Comparison of ENCODE assay signal across 8 cellular contexts in the genomic region with DNA sequence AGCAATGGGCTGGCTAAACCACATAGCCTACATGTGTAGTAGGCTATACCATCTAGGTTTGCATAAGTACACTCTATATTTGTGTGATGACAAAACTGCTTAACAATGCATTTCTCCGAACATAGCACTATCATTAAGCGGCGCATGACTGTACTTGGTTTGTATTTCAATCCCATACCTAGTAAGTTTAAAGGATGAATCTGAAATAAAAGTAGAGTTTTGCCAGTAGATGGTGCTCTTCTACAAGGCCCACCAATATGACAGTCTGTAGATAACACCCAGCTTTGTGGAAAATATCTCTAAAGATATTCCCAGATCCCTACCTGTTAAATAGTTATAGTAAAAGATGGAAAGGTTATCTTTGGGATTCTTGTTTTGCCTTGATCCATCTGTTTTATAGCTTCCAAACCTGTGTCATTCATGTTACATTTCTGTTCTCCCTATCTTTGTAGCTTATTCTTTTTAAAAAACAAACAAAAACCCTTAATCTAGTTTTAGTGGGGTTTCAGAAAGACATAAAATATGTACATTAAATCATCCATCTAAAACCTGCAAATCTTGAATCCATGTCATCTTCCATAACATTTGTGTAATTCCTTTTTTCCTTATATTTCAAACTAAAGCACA. TPM values are rescaled to one million over a fixed set of nuclear protein-coding genes. Genes with fewer than 3 reads are reported as not detected.
DNase-seq lines count a peak whose midpoint lies in the region; ATAC-seq, FAIRE-seq and TF ChIP-seq lines count a peak whose summit lies in the region.

No MANE protein-coding gene starts in this region.

- no peak overlapping the region for H3K4me3 ChIP-seq in AG09309 (ENCODE audit: control insufficient read depth, low read depth, low read length)

- no peak for TF ChIP-seq POLR2A in GM12892 (IDR thresholded peaks at IDR 0.05; ENCODE audit: low read depth, low read length)

- DNase-seq in AG09309 (ENCODE audit: low read depth), result peak; percentile 42
- no peak for DNase-seq in GM12892 (ENCODE audit: insufficient read length)
- DNase-seq in NCI-H146 (lab: John Stamatoyannopoulos, UW), result peak; percentile 33
- no peak for DNase-seq in left ventricle myocardium superior
- no peak for DNase-seq in stimulated activated effector memory CD8-positive, alpha-beta T cell treated with anti-CD3 and anti-CD28 coated beads, Interleukin-12 subunit alpha, Interleukin-12 subunit beta, amount 100 ng/mL, for 72 hours (ENCODE audit: low spot score in 2 of 2)
- no peak for DNase-seq in activated naive CD4-positive, alpha-beta T cell treated with anti-CD3 and anti-CD28 coated beads, Interleukin-2, amount 10 ng/mL, durations not matched to agents 7 days and 5 days

- peak; percentile 64 for TF ChIP-seq CTCF in AG09309 (IDR thresholded peaks at IDR 0.05; ENCODE audit: control insufficient read depth, insufficient read depth, low read depth, low read length, missing control alignments)
- peak; percentile 87 for TF ChIP-seq CTCF in VCaP (conservative IDR thresholded peaks at IDR 0.05)

- no peaks in the 10 kb centered on the region for H3K9me3 Mint-ChIP-seq in stimulated activated effector memory CD8-positive, alpha-beta T cell treated with anti-CD3 and anti-CD28 coated beads, Interleukin-12 subunit alpha, Interleukin-12 subunit beta, amount 100 ng/mL, for 72 hours
- no peaks in the 10 kb centered on the region for H3K9me3 Mint-ChIP-seq in activated naive CD4-positive, alpha-beta T cell treated with anti-CD3 and anti-CD28 coated beads, Interleukin-2, amount 10 ng/mL, durations not matched to agents 7 days and 5 days

- no peaks in the 10 kb centered on the region for H3K27me3 Mint-ChIP-seq in activated naive CD4-positive, alpha-beta T cell treated with anti-CD3 and anti-CD28 coated beads, Interleukin-2, amount 10 ng/mL, durations not matched to agents 7 days and 5 days

- H3K4me3 Mint-ChIP-seq in stimulated activated effector memory CD8-positive, alpha-beta T cell treated with anti-CD3 and anti-CD28 coated beads, Interleukin-12 subunit alpha, Interleukin-12 subunit beta, amount 100 ng/mL, for 72 hours, result no peak overlapping the region
- no peak overlapping the region for H3K4me3 Mint-ChIP-seq in activated naive CD4-positive, alpha-beta T cell treated with anti-CD3 and anti-CD28 coated beads, Interleukin-2, amount 10 ng/mL, durations not matched to agents 7 days and 5 days

- H3K27ac Mint-ChIP-seq in stimulated activated effector memory CD8-positive, alpha-beta T cell treated with anti-CD3 and anti-CD28 coated beads, Interleukin-12 subunit alpha, Interleukin-12 subunit beta, amount 100 ng/mL, for 72 hours, result no peak overlapping the region
- H3K27ac Mint-ChIP-seq in activated naive CD4-positive, alpha-beta T cell treated with anti-CD3 and anti-CD28 coated beads, Interleukin-2, amount 10 ng/mL, durations not matched to agents 7 days and 5 days, result no peak overlapping the region

- peaks cover 81% of the 10 kb centered on the region for H3K36me3 Mint-ChIP-seq in stimulated activated effector memory CD8-positive, alpha-beta T cell treated with anti-CD3 and anti-CD28 coated beads, Interleukin-12 subunit alpha, Interleukin-12 subunit beta, amount 100 ng/mL, for 72 hours
- peaks cover 30% of the 10 kb centered on the region for H3K36me3 Mint-ChIP-seq in activated naive CD4-positive, alpha-beta T cell treated with anti-CD3 and anti-CD28 coated beads, Interleukin-2, amount 10 ng/mL, durations not matched to agents 7 days and 5 days

- peak; percentile 49 for ATAC-seq in HG02840 (IDR thresholded peaks at IDR 0.05; ENCODE audit: low FRiP score, unreplicated experiment)
- peak; percentile 42 for ATAC-seq in left ventricle myocardium superior
- ATAC-seq in stimulated activated effector memory CD8-positive, alpha-beta T cell treated with anti-CD3 and anti-CD28 coated beads, Interleukin-12 subunit alpha, Interleukin-12 subunit beta, amount 100 ng/mL, for 72 hours, result peak; percentile 55

- CTCF ChIA-PET in activated naive CD4-positive, alpha-beta T cell treated with anti-CD3 and anti-CD28 coated beads, Interleukin-2, amount 10 ng/mL, durations not matched to agents 7 days and 5 days (lab: Charles Lee), result interaction anchor here (0.6 to 2.6 kb wide), 18 partner anchors 8 to 735 kb away, joined by 3 to 25 read pairs (median 5); no protein-coding TSS in a partner anchor

- FAIRE-seq in GM12892 (lab: Jason Lieb, UNC), result peak; percentile 30

- intact Hi-C loops in left ventricle myocardium superior (cut with micrococcal nuclease), result no loop called here

- no peak overlapping the region for H3K27ac ChIP-seq in VCaP

- H3K4me1 Mint-ChIP-seq in stimulated activated effector memory CD8-positive, alpha-beta T cell treated with anti-CD3 and anti-CD28 coated beads, Interleukin-12 subunit alpha, Interleukin-12 subunit beta, amount 100 ng/mL, for 72 hours, result peaks cover 2% of the 10 kb centered on the region
- H3K4me1 Mint-ChIP-seq in activated naive CD4-positive, alpha-beta T cell treated with anti-CD3 and anti-CD28 coated beads, Interleukin-2, amount 10 ng/mL, durations not matched to agents 7 days and 5 days, result no peaks in the 10 kb centered on the region

RNA-seq across cellular contexts. Expression of a gene that starts 20.7 kb away (rescaled TPM):
- polyA plus RNA-seq in GM12892 (2012; ENCODE audit: missing spikeins), result 2.2 TPM
- total RNA-seq in left ventricle myocardium superior, result 9.4 TPM

RNA-seq across cellular contexts. Expression of a gene that starts 33.9 kb away (rescaled TPM):
- polyA plus RNA-seq in GM12892 (2012; ENCODE audit: missing spikeins), result 10.7 TPM
- 0.40 TPM for total RNA-seq in left ventricle myocardium superior

Comparison
In these comparisons a context has a peak if more than half of its experiments do, and no peak if none do; other contexts are left out.
1. DNase-seq: peak in AG09309 (single experiment) and NCI-H146 (single experiment); none in GM12892 (single experiment), left ventricle myocardium superior (single experiment), stimulated activated effector memory CD8-positive, alpha-beta T cell treated with anti-CD3 and anti-CD28 coated beads, Interleukin-12 subunit alpha, Interleukin-12 subunit beta, amount 100 ng/mL, for 72 hours (0 of 2) and activated naive CD4-positive, alpha-beta T cell treated with anti-CD3 and anti-CD28 coated beads, Interleukin-2, amount 10 ng/mL, durations not matched to agents 7 days and 5 days (single experiment).
2. Peak in every context shown above with its lines, with median percentiles within 50 percentile points of each other: ATAC-seq.